ENCODE assay signal across 26 cellular contexts in the genomic region with DNA sequence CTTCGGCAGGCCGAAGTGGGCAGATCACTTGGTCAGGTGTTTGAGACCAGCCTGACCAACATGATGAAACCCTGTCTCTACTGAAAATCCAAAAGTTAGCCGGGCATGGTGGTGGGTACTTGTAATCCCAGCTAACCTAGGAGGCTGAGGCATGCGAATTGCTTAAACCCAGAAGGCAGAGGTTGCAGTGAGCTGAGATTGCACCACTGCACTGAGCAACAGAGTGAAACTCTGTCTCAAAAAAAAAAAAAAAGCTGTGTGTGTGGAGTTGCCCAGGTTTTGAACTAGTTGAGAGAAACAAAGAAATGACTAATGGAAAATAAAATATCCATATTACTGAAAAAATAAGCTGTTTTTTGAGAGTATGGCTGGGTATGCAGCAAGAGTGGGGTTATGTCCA.
DNase-seq lines count a peak whose midpoint lies in the region; ATAC-seq and TF ChIP-seq lines count a peak whose summit lies in the region.
"Had no signal": no experiment of that assay in that cellular context is flagged by ENCODE, and none has a peak within 500 bp of the region (broad histone marks: within the 10 kb centered on the region; RNA-seq: fewer than 3 reads in every experiment).

No MANE protein-coding gene starts in this region.

- peak; percentile 32 for ATAC-seq in IMR-90 (ENCODE audit: low read depth)
- ATAC-seq in stimulated activated effector memory CD8-positive, alpha-beta T cell treated with anti-CD3 and anti-CD28 coated beads, Interleukin-12 subunit alpha, Interleukin-12 subunit beta, amount 100 ng/mL, for 72 hours = peak; percentile 47
- ATAC-seq: esophagus mucosa, gastroesophageal sphincter, left lung had no signal

- CTCF ChIA-PET in activated naive CD4-positive, alpha-beta T cell treated with anti-CD3 and anti-CD28 coated beads, Interleukin-2, amount 10 ng/mL, durations not matched to agents 7 days and 5 days (lab: Charles Lee) = interaction anchor here (0.6 kb wide), 1 partner anchor 187 kb away, joined by 3 read pairs; no protein-coding TSS in a partner anchor
- CTCF ChIA-PET in IMR-90 (lab: Yijun Ruan, JAX) = no interaction called here

- no peak overlapping the region for H4K91ac ChIP-seq in IMR-90 (ENCODE audit: insufficient read depth, low read depth, low read length)

- no peak overlapping the region for H3K4ac ChIP-seq in IMR-90 (ENCODE audit: low read depth, low read length)

- no peak overlapping the region for H4K8ac ChIP-seq in IMR-90 (ENCODE audit: low read depth in 2 of 2, low read length in 2 of 2)

- no peak overlapping the region for H3K4me3 Mint-ChIP-seq in activated naive CD4-positive, alpha-beta T cell treated with anti-CD3 and anti-CD28 coated beads, Interleukin-2, amount 50 U/mL, for 24 hours
- H3K4me3 Mint-ChIP-seq in activated naive CD4-positive, alpha-beta T cell treated with anti-CD3 and anti-CD28 coated beads, Interleukin-2, amount 10 ng/mL, durations not matched to agents 7 days and 5 days = no peak overlapping the region
- H3K4me3 Mint-ChIP-seq in stimulated activated effector memory CD8-positive, alpha-beta T cell treated with anti-CD3 and anti-CD28 coated beads, Interleukin-12 subunit alpha, Interleukin-12 subunit beta, amount 100 ng/mL, for 72 hours = no peak overlapping the region

- H2BK20ac ChIP-seq in IMR-90 (ENCODE audit: low read depth, low read length) = no peak overlapping the region

- H3K27me3 ChIP-seq in IMR-90 (ENCODE audit: control insufficient read depth, insufficient read depth, low read length) = no peaks in the 10 kb centered on the region
- H3K27me3 ChIP-seq: BLaER1, gastroesophageal sphincter, left lung had no signal

- H2BK120ac ChIP-seq in IMR-90 (ENCODE audit: low read depth, low read length) = no peak overlapping the region

- H2BK15ac ChIP-seq in IMR-90 (ENCODE audit: low read depth, low read length) = no peak overlapping the region

- H2AK9ac ChIP-seq in IMR-90 (replicated peaks; ENCODE audit: low read depth, low read length, poor library complexity) = no peak overlapping the region

- H3K18ac ChIP-seq in IMR-90 (ENCODE audit: low read depth, low read length) = no peak overlapping the region

- TF ChIP-seq POLR2A in IMR-90 (IDR thresholded peaks at IDR 0.05; ENCODE audit: low read depth, low read length) (no peak), lower leg skin (IDR thresholded peaks at IDR 0.05) (no peak)

- POLR2A ChIA-PET in IMR-90 (lab: Charles Lee; ENCODE audit: unreplicated experiment) = no interaction called here

- intact Hi-C loops in IMR-90 (cut with micrococcal nuclease) = no loop called here
- intact Hi-C loops in lower leg skin (cut with DNase I; ENCODE audit: low total_unique reads) = no loop called here

- no peaks in the 10 kb centered on the region; a peak in 1 of 4 replicates for H3K79me1 ChIP-seq in IMR-90 (ENCODE audit: low read depth in 1 of 2, low read length in 2 of 2)

- TF ChIP-seq CTCF in IMR-90 (conservative IDR thresholded peaks at IDR 0.05; ENCODE audit: low read depth, low read length) (no peak), lower leg skin (IDR thresholded peaks at IDR 0.05) (no peak)

- H3K27ac ChIP-seq in IMR-90 (ENCODE audit: insufficient read depth, low read length) = peak overlapping the region; percentile 44; the same call in 1 of the 2 replicates
- H3K27ac ChIP-seq: BLaER1, coronary artery, gastroesophageal sphincter, PC-9 had no signal

- peaks cover 4% of the 10 kb centered on the region; the same call in 1 of the 2 replicates for H3K36me3 ChIP-seq in IMR-90 (ENCODE audit: control insufficient read depth, insufficient read depth, low read length)

- peaks cover 20% of the 10 kb centered on the region for H3K36me3 Mint-ChIP-seq in activated naive CD4-positive, alpha-beta T cell treated with anti-CD3 and anti-CD28 coated beads, Interleukin-2, amount 50 U/mL, for 24 hours
- peaks cover 20% of the 10 kb centered on the region for H3K36me3 Mint-ChIP-seq in activated naive CD4-positive, alpha-beta T cell treated with anti-CD3 and anti-CD28 coated beads, Interleukin-2, amount 10 ng/mL, durations not matched to agents 7 days and 5 days
- H3K36me3 Mint-ChIP-seq in stimulated activated effector memory CD8-positive, alpha-beta T cell treated with anti-CD3 and anti-CD28 coated beads, Interleukin-12 subunit alpha, Interleukin-12 subunit beta, amount 100 ng/mL, for 72 hours = peaks cover 57% of the 10 kb centered on the region

- 100% methylated on average over 3 of the region's 4 CpGs; no CpG with 5 or more reads in 1 of the 2 experiments for WGBS in IMR-90 (ENCODE audit: extremely low coverage in 2 of 2, insufficient read length in 1 of 2), 2 experiments
- 91 to 97% methylated on average over 4 of the region's 4 CpGs for WGBS in lower leg skin, 2 donors

- in situ Hi-C loops in IMR-90 (cut with MboI; ENCODE audit: low sequenced_read_pairs) = no loop called here

- H3K56ac ChIP-seq in IMR-90 (ENCODE audit: extremely low read depth, insufficient read depth, low read length) = no peak overlapping the region

- no peak for TF ChIP-seq RAD21 in IMR-90 (IDR thresholded peaks at IDR 0.05; ENCODE audit: low read length)

- no peaks in the 10 kb centered on the region; the same call in 1 of the 2 replicates for H3K9me1 ChIP-seq in IMR-90 (ENCODE audit: insufficient read depth, low read length)

- DNase-seq in activated naive CD4-positive, alpha-beta T cell treated with anti-CD3 and anti-CD28 coated beads, Interleukin-2, amount 10 ng/mL, durations not matched to agents 7 days and 5 days = no peak
- peak; percentile 12 for DNase-seq in IMR-90
- peak; percentile 38 for DNase-seq in fibroblast of peridontal ligament (ENCODE audit: extremely low read depth)
- no peak for DNase-seq in stimulated activated effector memory CD8-positive, alpha-beta T cell treated with anti-CD3 and anti-CD28 coated beads, Interleukin-12 subunit alpha, Interleukin-12 subunit beta, amount 100 ng/mL, for 72 hours (ENCODE audit: low spot score in 2 of 2)
- DNase-seq in C1 segment of cervical spinal cord (lab: John Stamatoyannopoulos, UW) = no peak
- no peak for DNase-seq in lower leg skin (ENCODE audit: low spot score in 2 of 2)
- DNase-seq in NCI-H2107 treated with DMSO at 0.1 percent for 48 hours (lab: John Stamatoyannopoulos, UW; ENCODE audit: unreplicated experiment) = no peak
- DNase-seq: ACHN; activated effector memory CD4-positive, alpha-beta T cell treated with Interleukin-2 at 50 U/mL for 16 hours; DMS53; effector memory CD4-positive, alpha-beta T cell; left lung; NCI-H1092; NCI-H187; NCI-H526; nucleus accumbens; PC-9; SHP77; stimulated activated CD4-positive, alpha-beta T cell treated with anti-CD3 and anti-CD28 coated beads, Interleukin-2, amount 100 ng/mL, for 24 hours; trophoblast cell had no signal

- no peak overlapping the region for H2BK5ac ChIP-seq in IMR-90 (ENCODE audit: low read depth, low read length, poor library complexity, severe bottlenecking)

- H4K5ac ChIP-seq in IMR-90 (ENCODE audit: low read depth, low read length) = no peak overlapping the region

- no peaks in the 10 kb centered on the region for H4K20me1 ChIP-seq in IMR-90 (ENCODE audit: insufficient read depth, low read length)
- H4K20me1 ChIP-seq: BLaER1 had no signal

- H2AFZ ChIP-seq in IMR-90 (replicated peaks; ENCODE audit: low read length, poor library complexity) = no peak overlapping the region
- H2AFZ ChIP-seq: PC-9 had no signal

- H3K4me2 ChIP-seq in IMR-90 (ENCODE audit: low read depth, low read length) = no peak overlapping the region
- H3K4me2 ChIP-seq: BLaER1, PC-9, smooth muscle cell had no signal

- H3K9ac ChIP-seq in IMR-90 (ENCODE audit: low read depth, low read length) = no peak overlapping the region
- H3K9ac ChIP-seq: BLaER1 had no signal

- peaks cover 8% of the 10 kb centered on the region for H3K4me1 Mint-ChIP-seq in activated naive CD4-positive, alpha-beta T cell treated with anti-CD3 and anti-CD28 coated beads, Interleukin-2, amount 50 U/mL, for 24 hours
- H3K4me1 Mint-ChIP-seq in activated naive CD4-positive, alpha-beta T cell treated with anti-CD3 and anti-CD28 coated beads, Interleukin-2, amount 10 ng/mL, durations not matched to agents 7 days and 5 days = peaks cover 7% of the 10 kb centered on the region
- no peaks in the 10 kb centered on the region for H3K4me1 Mint-ChIP-seq in stimulated activated effector memory CD8-positive, alpha-beta T cell treated with anti-CD3 and anti-CD28 coated beads, Interleukin-12 subunit alpha, Interleukin-12 subunit beta, amount 100 ng/mL, for 72 hours

- H3K9me3 Mint-ChIP-seq in activated naive CD4-positive, alpha-beta T cell treated with anti-CD3 and anti-CD28 coated beads, Interleukin-2, amount 50 U/mL, for 24 hours = no peaks in the 10 kb centered on the region
- H3K9me3 Mint-ChIP-seq in activated naive CD4-positive, alpha-beta T cell treated with anti-CD3 and anti-CD28 coated beads, Interleukin-2, amount 10 ng/mL, durations not matched to agents 7 days and 5 days = no peaks in the 10 kb centered on the region
- H3K9me3 Mint-ChIP-seq in stimulated activated effector memory CD8-positive, alpha-beta T cell treated with anti-CD3 and anti-CD28 coated beads, Interleukin-12 subunit alpha, Interleukin-12 subunit beta, amount 100 ng/mL, for 72 hours = no peaks in the 10 kb centered on the region

- H3K4me3 ChIP-seq in IMR-90 (ENCODE audit: insufficient read depth, low read depth, low read length) (no peak overlapping the region), lower leg skin (ENCODE audit: low read depth, poor library complexity, severe bottlenecking) (no peak overlapping the region)
- H3K4me3 ChIP-seq: BLaER1, coronary artery, gastroesophageal sphincter, left lung, PC-9, smooth muscle cell had no signal

- H3K4me1 ChIP-seq in IMR-90 (ENCODE audit: control insufficient read depth, insufficient read depth, low read length) = no peaks in the 10 kb centered on the region
- H3K4me1 ChIP-seq: BLaER1, gastroesophageal sphincter, left lung had no signal

- H2AK5ac ChIP-seq in IMR-90 (ENCODE audit: low read depth, low read length) = no peak overlapping the region

- no peaks in the 10 kb centered on the region for H3K9me3 ChIP-seq in IMR-90 (ENCODE audit: control insufficient read depth, insufficient read depth, low read length)
- H3K9me3 ChIP-seq: BLaER1, gastroesophageal sphincter, left lung had no signal

- no peak overlapping the region for H3K14ac ChIP-seq in IMR-90 (replicated peaks; ENCODE audit: low read depth, low read length)

- dilution Hi-C loops in IMR-90 (cut with HindIII; ENCODE audit: low sequenced_read_pairs, unreplicated experiment) = no loop called here

- no peak overlapping the region for H3K23ac ChIP-seq in IMR-90 (ENCODE audit: low read depth, low read length)

- BruUV-seq in IMR-90 (replicated peaks; lab: Mats Ljungman, UMichigan) = no TSS peak

- peak overlapping the region; percentile 17 for H3K27ac Mint-ChIP-seq in activated naive CD4-positive, alpha-beta T cell treated with anti-CD3 and anti-CD28 coated beads, Interleukin-2, amount 50 U/mL, for 24 hours
- no peak overlapping the region for H3K27ac Mint-ChIP-seq in activated naive CD4-positive, alpha-beta T cell treated with anti-CD3 and anti-CD28 coated beads, Interleukin-2, amount 10 ng/mL, durations not matched to agents 7 days and 5 days
- peak overlapping the region; percentile 29 for H3K27ac Mint-ChIP-seq in stimulated activated effector memory CD8-positive, alpha-beta T cell treated with anti-CD3 and anti-CD28 coated beads, Interleukin-12 subunit alpha, Interleukin-12 subunit beta, amount 100 ng/mL, for 72 hours

- H3K27me3 Mint-ChIP-seq in activated naive CD4-positive, alpha-beta T cell treated with anti-CD3 and anti-CD28 coated beads, Interleukin-2, amount 50 U/mL, for 24 hours = no peaks in the 10 kb centered on the region
- H3K27me3 Mint-ChIP-seq in activated naive CD4-positive, alpha-beta T cell treated with anti-CD3 and anti-CD28 coated beads, Interleukin-2, amount 10 ng/mL, durations not matched to agents 7 days and 5 days = no peaks in the 10 kb centered on the region

Comparison
In these comparisons a context has a peak if more than half of its experiments do, and no peak if none do; other contexts are left out.
1. DNase-seq: peak in IMR-90 (single experiment) and fibroblast of peridontal ligament (single experiment); none in activated naive CD4-positive, alpha-beta T cell treated with anti-CD3 and anti-CD28 coated beads, Interleukin-2, amount 10 ng/mL, durations not matched to agents 7 days and 5 days (single experiment), stimulated activated effector memory CD8-positive, alpha-beta T cell treated with anti-CD3 and anti-CD28 coated beads, Interleukin-12 subunit alpha, Interleukin-12 subunit beta, amount 100 ng/mL, for 72 hours (0 of 2), C1 segment of cervical spinal cord (0 of 14), lower leg skin (0 of 2) and NCI-H2107 treated with DMSO at 0.1 percent for 48 hours (single experiment).